In genomic region chr19:19068659-19069509, GRCh38 we compare ENCODE assay signal across 2 cellular contexts.
A peak's percentile ranks its signal among the peaks of the same experiment; 100 is the strongest.
TF ChIP-seq lines count a peak whose summit lies in the region.

No MANE protein-coding gene starts in this region.

TF ChIP-seq in GM12878, 131 proteins besides CTCF, POLR2A, EP300 and RAD21:
- TF ChIP-seq YBX1 (IDR thresholded peaks at IDR 0.05), result no peak
- peak; percentile 54 for TF ChIP-seq MEF2A (IDR thresholded peaks at IDR 0.05; ENCODE audit: insufficient read depth, low read depth, low read length)
- TF ChIP-seq HDAC6 (IDR thresholded peaks at IDR 0.05; ENCODE audit: unreplicated experiment), result no peak
- 0 out of 2 replicates have a peak, but pooled peaks have one; percentile 33 for TF ChIP-seq ZNF384 (IDR thresholded peaks at IDR 0.05; ENCODE audit: borderline replicate concordance, low read depth, low read length)

TF ChIP-seq in GM23338, 12 proteins besides CTCF, POLR2A, EP300 and RAD21:
- no peak for TF ChIP-seq ZNF331 (CRISPR knock-in tag; IDR thresholded peaks at IDR 0.05; ENCODE audit: low read depth)
- TF ChIP-seq CREB1 (CRISPR knock-in tag; IDR thresholded peaks at IDR 0.05; ENCODE audit: low read depth), result no peak
- TF ChIP-seq ZNF114 (CRISPR knock-in tag; IDR thresholded peaks at IDR 0.05), result no peak
- TF ChIP-seq STAT1 (IDR thresholded peaks at IDR 0.05; ENCODE audit: unreplicated experiment), result no peak
- TF ChIP-seq JUNB (IDR thresholded peaks at IDR 0.05; ENCODE audit: unreplicated experiment), result no peak
- TF ChIP-seq POLR2AphosphoS5 (IDR thresholded peaks at IDR 0.05; ENCODE audit: low read depth), result no peak
- no peak for TF ChIP-seq ETS1 (IDR thresholded peaks at IDR 0.05)
TF ChIP-seq in GM23338: peak in this region for 0.
